Comparison of ENCODE assay signal across 15 cellular contexts in the genomic region with DNA sequence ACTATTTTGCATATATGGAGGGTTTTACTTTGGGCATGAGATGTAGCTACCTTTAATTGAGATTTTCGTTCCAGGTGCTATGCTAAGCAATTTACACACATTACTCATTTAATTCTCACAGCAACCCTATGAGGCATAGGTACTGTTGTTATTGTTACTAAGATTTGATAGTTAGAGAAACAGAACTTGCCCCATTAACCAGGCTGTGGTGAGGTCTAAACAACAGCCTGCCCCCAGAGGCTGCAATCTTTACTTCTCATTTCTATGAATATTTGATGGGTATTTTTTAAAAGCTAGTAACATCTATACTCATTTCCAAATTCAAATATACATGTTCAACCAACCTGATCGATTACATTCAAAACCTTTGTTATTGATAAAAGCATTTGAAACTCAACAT.
DNase-seq lines count a peak whose midpoint lies in the region; ATAC-seq and TF ChIP-seq lines count a peak whose summit lies in the region.
"Had no signal": no experiment of that assay in that cellular context is flagged by ENCODE, and none has a peak within 500 bp of the region (broad histone marks: within the 10 kb centered on the region; RNA-seq: fewer than 3 reads in every experiment).

No MANE protein-coding gene starts in this region.

- H3K36me3 Mint-ChIP-seq in activated T-cell treated with anti-CD3 and anti-CD28 coated beads, Interleukin-2, amount 50 U/mL, for 72 hours (ENCODE audit: insufficient read depth in 2 of 2), result peaks cover 0 to 2% of the 10 kb centered on the region in 2 donors
- H3K36me3 Mint-ChIP-seq in activated T-cell treated with anti-CD3 and anti-CD28 coated beads, Interleukin-2, amount 50 U/mL, for 24 hours (ENCODE audit: low read depth), result peaks cover 43% of the 10 kb centered on the region
- peaks cover 5% of the 10 kb centered on the region for H3K36me3 Mint-ChIP-seq in type B pancreatic cell

- peak overlapping the region; percentile 41 for H3K27ac Mint-ChIP-seq in activated T-cell treated with anti-CD3 and anti-CD28 coated beads, Interleukin-2, amount 50 U/mL, for 72 hours
- no peak overlapping the region for H3K27ac Mint-ChIP-seq in activated T-cell treated with anti-CD3 and anti-CD28 coated beads, Interleukin-2, amount 50 U/mL, for 24 hours
- H3K27ac Mint-ChIP-seq in type B pancreatic cell, result no peak overlapping the region

- no peak for DNase-seq in activated T-cell treated with anti-CD3 and anti-CD28 coated beads, Interleukin-2, amount 50 U/mL, for 72 hours
- DNase-seq in activated T-cell treated with anti-CD3 and anti-CD28 coated beads, Interleukin-2, amount 50 U/mL, for 24 hours, result no peak
- no peak for DNase-seq in MM.1S
- peak; percentile 37 for DNase-seq in fibroblast of pulmonary artery (ENCODE audit: low read depth)
- DNase-seq in type B pancreatic cell (ENCODE audit: extremely low spot score, unreplicated experiment), result no peak
- no peak for DNase-seq in HuH-7 (ENCODE audit: low spot score)
- DNase-seq in anterior cingulate cortex (lab: John Stamatoyannopoulos, UW), result no peak
- DNase-seq: activated CD4-positive, alpha-beta T cell treated with anti-CD3 and anti-CD28 coated beads, Interleukin-2, amount 50 U/mL, for 1 hour; activated naive CD4-positive, alpha-beta T cell; NCI-H1930; stimulated activated CD4-positive, alpha-beta T cell treated with anti-CD3 and anti-CD28 coated beads, Interleukin-4, amount 100 ng/mL, for 1 hour; T-helper 1 cell had no signal

- no peaks in the 10 kb centered on the region for H3K9me3 Mint-ChIP-seq in activated T-cell treated with anti-CD3 and anti-CD28 coated beads, Interleukin-2, amount 50 U/mL, for 72 hours
- no peaks in the 10 kb centered on the region for H3K9me3 Mint-ChIP-seq in activated T-cell treated with anti-CD3 and anti-CD28 coated beads, Interleukin-2, amount 50 U/mL, for 24 hours
- no peaks in the 10 kb centered on the region for H3K9me3 Mint-ChIP-seq in type B pancreatic cell

- no peaks in the 10 kb centered on the region for H3K27me3 Mint-ChIP-seq in activated T-cell treated with anti-CD3 and anti-CD28 coated beads, Interleukin-2, amount 50 U/mL, for 72 hours (ENCODE audit: low read depth)
- H3K27me3 Mint-ChIP-seq in activated T-cell treated with anti-CD3 and anti-CD28 coated beads, Interleukin-2, amount 50 U/mL, for 24 hours, result no peaks in the 10 kb centered on the region
- H3K27me3 Mint-ChIP-seq in type B pancreatic cell, result no peaks in the 10 kb centered on the region

- no peaks in the 10 kb centered on the region for H3K27me3 ChIP-seq in MM.1S (replicated peaks; ENCODE audit: insufficient read depth, low read length)

- H3F3A ChIP-seq in MM.1S (ENCODE audit: insufficient read depth, low read length), result no peaks in the 10 kb centered on the region

- no peaks in the 10 kb centered on the region for H3K36me3 ChIP-seq in MM.1S (replicated peaks; ENCODE audit: insufficient read depth, low read length)

- H3K79me2 ChIP-seq in MM.1S (ENCODE audit: low read length), result peaks cover 42% of the 10 kb centered on the region

- TF ChIP-seq CTCF in MM.1S (IDR thresholded peaks at IDR 0.05; ENCODE audit: low read length), result peak; percentile 22
- TF ChIP-seq CTCF in fibroblast of pulmonary artery (IDR thresholded peaks at IDR 0.05; ENCODE audit: low read length, missing control alignments), result peak; percentile 44
- peak; percentile 26 for TF ChIP-seq CTCF in type B pancreatic cell (conservative IDR thresholded peaks at IDR 0.05)

- no peaks in the 10 kb centered on the region for H3K4me1 ChIP-seq in MM.1S (ENCODE audit: low read length)
- H3K4me1 ChIP-seq: A549 had no signal

- no peaks in the 10 kb centered on the region for H3K9me3 ChIP-seq in MM.1S (replicated peaks; ENCODE audit: insufficient read depth, low read length)
- H3K9me3 ChIP-seq: A549 had no signal

- no peak overlapping the region for H3K27ac ChIP-seq in MM.1S (ENCODE audit: low read length)
- H3K27ac ChIP-seq: A549 had no signal

- no peak overlapping the region for H3K4me2 ChIP-seq in MM.1S (ENCODE audit: low read depth, low read length)
- H3K4me2 ChIP-seq: A549 had no signal

- no peaks in the 10 kb centered on the region for H4K20me1 ChIP-seq in MM.1S (ENCODE audit: insufficient read depth, low read length)

- H3K4me1 Mint-ChIP-seq in activated T-cell treated with anti-CD3 and anti-CD28 coated beads, Interleukin-2, amount 50 U/mL, for 72 hours (ENCODE audit: low read depth), result peaks cover 22% of the 10 kb centered on the region
- peaks cover 23% of the 10 kb centered on the region for H3K4me1 Mint-ChIP-seq in activated T-cell treated with anti-CD3 and anti-CD28 coated beads, Interleukin-2, amount 50 U/mL, for 24 hours (ENCODE audit: low read depth)
- H3K4me1 Mint-ChIP-seq in type B pancreatic cell (ENCODE audit: unreplicated experiment), result peaks cover 7% of the 10 kb centered on the region

- no peak overlapping the region for H2AFZ ChIP-seq in MM.1S (ENCODE audit: low read length)

- no peak overlapping the region for H3K4me3 ChIP-seq in MM.1S (ENCODE audit: low read length)
- H3K4me3 ChIP-seq in fibroblast of pulmonary artery (replicated peaks; ENCODE audit: low read depth, low read length), result peak overlapping the region; percentile 19
- H3K4me3 ChIP-seq: A549 had no signal

- no peaks in the 10 kb centered on the region for H3K9me2 ChIP-seq in MM.1S (replicated peaks; ENCODE audit: insufficient read depth, low read length)

- H3K9ac ChIP-seq in MM.1S (ENCODE audit: low read length), result no peak overlapping the region

- H3K4me3 Mint-ChIP-seq in activated T-cell treated with anti-CD3 and anti-CD28 coated beads, Interleukin-2, amount 50 U/mL, for 72 hours, result no peak overlapping the region
- no peak overlapping the region for H3K4me3 Mint-ChIP-seq in activated T-cell treated with anti-CD3 and anti-CD28 coated beads, Interleukin-2, amount 50 U/mL, for 24 hours
- H3K4me3 Mint-ChIP-seq in type B pancreatic cell, result no peak overlapping the region

- peak; percentile 49 for ATAC-seq in activated T-cell treated with anti-CD3 and anti-CD28 coated beads, Interleukin-2, amount 50 U/mL, for 72 hours (replicated peaks in 1 of 2)
- no peak for ATAC-seq in HG02885 (IDR thresholded peaks at IDR 0.05; ENCODE audit: poor library complexity, unreplicated experiment)
- ATAC-seq: A549, left lobe of liver had no signal
